ENCODE assay signal across 12 cellular contexts in the genomic region with DNA sequence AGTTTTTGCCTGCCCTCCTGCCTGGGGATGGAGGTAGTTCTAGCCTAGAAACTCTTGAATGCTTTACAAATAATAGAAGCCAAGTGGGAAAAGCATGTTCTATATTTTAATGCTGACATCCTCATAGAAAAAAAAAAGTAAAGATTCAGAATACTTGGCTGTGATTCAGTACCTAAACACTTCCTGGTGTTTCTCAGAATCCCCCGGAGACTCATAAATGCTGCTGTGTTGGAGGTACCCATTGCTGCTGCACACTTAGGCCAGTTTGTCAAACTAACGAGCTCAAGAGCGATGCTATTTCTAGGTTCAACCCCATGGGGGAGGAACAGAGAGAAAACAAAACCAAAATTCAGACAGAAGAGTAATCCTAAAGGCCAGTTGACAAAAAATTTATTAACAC. TPM values are rescaled to one million over a fixed set of nuclear protein-coding genes. Genes with fewer than 3 reads are reported as not detected.
A peak's percentile ranks its signal among the peaks of the same experiment; 100 is the strongest.
DNase-seq lines count a peak whose midpoint lies in the region; ATAC-seq and TF ChIP-seq lines count a peak whose summit lies in the region.
"Had no signal": no experiment of that assay in that cellular context is flagged by ENCODE, and none has a peak within 500 bp of the region (broad histone marks: within the 10 kb centered on the region; RNA-seq: fewer than 3 reads in every experiment).

No MANE protein-coding gene starts in this region.

- no peaks in the 10 kb centered on the region for H3K9me3 Mint-ChIP-seq in mesothelial cell of epicardium
- H3K9me3 Mint-ChIP-seq: CD4-positive, alpha-beta T cell had no signal

- peaks cover 0 to 12% (median 0%) of the 10 kb centered on the region in 3 donors for H3K27me3 ChIP-seq in stomach

- peaks cover 27% of the 10 kb centered on the region for H3K27me3 Mint-ChIP-seq in mesothelial cell of epicardium (ENCODE audit: low read depth)

- no peak for TF ChIP-seq EP300 in stomach (IDR thresholded peaks at IDR 0.05)

- H3K36me3 Mint-ChIP-seq in mesothelial cell of epicardium = no peaks in the 10 kb centered on the region

- H3K36me3 ChIP-seq in SK-N-MC (ENCODE audit: insufficient read depth, low read length) (no peaks in the 10 kb centered on the region), stomach (no peaks in the 10 kb centered on the region)

- H3K4me3 ChIP-seq in SK-N-MC (peak overlapping the region; percentile 55), stomach (no peak overlapping the region)

- TF ChIP-seq CTCF in mesothelial cell of epicardium (IDR thresholded peaks at IDR 0.05; ENCODE audit: unreplicated experiment) = no peak
- no peak for TF ChIP-seq CTCF in stomach (IDR thresholded peaks at IDR 0.05)

- intact Hi-C loops in stomach (cut with DNase I; ENCODE audit: low total_unique reads) = no loop called here

- ATAC-seq in esophagus mucosa = no peak

- H3K9ac ChIP-seq in SK-N-MC (ENCODE audit: insufficient read length) = no peak overlapping the region

- 38 to 62% (median 59%) methylated on average over 3 of the region's 3 CpGs for WGBS in stomach, 5 donors

- TF ChIP-seq POLR2A in stomach (IDR thresholded peaks at IDR 0.05) = no peak

- H3K9me3 ChIP-seq in SK-N-MC (ENCODE audit: low read depth, low read length) = no peaks in the 10 kb centered on the region
- no peaks in the 10 kb centered on the region for H3K9me3 ChIP-seq in stomach

- POLR2A ChIA-PET in HEK293T (lab: Yijun Ruan, JAX) = no interaction called here

- H3K27ac ChIP-seq in SK-N-MC = peak overlapping the region; percentile 88
- H3K27ac ChIP-seq in stomach = no peak overlapping the region

- CTCF ChIA-PET in HEK293T (lab: Yijun Ruan, JAX) = no interaction called here

- H3K4me1 Mint-ChIP-seq in mesothelial cell of epicardium = peaks cover 18% of the 10 kb centered on the region

- DNase-seq in DMS 273 (lab: John Stamatoyannopoulos, UW; ENCODE audit: unreplicated experiment) (peak; percentile 45), HEK293T (ENCODE audit: extremely low spot score) (peak; percentile 35), SK-N-MC (ENCODE audit: low read depth, low spot score) (peak; percentile 93), mesothelial cell of epicardium (ENCODE audit: low spot score in 2 of 2, unreplicated experiment in 2 of 2) (no peak), stomach (no peak), NCI-H226 (no peak), Kasumi-1 (lab: John Stamatoyannopoulos, UW) (no peak)
- DNase-seq: activated naive CD4-positive, alpha-beta T cell; CD4-positive, alpha-beta T cell; MV-4-11; T-helper 1 cell had no signal

- peaks cover 0 to 16% (median 7%) of the 10 kb centered on the region in 4 donors for H3K4me1 ChIP-seq in stomach

- H3K27ac Mint-ChIP-seq in mesothelial cell of epicardium = peak overlapping the region; percentile 5
- H3K27ac Mint-ChIP-seq: CD4-positive, alpha-beta T cell had no signal

- no peak overlapping the region for H3K4me3 Mint-ChIP-seq in mesothelial cell of epicardium
- H3K4me3 Mint-ChIP-seq: CD4-positive, alpha-beta T cell had no signal

TF ChIP-seq in HEK293T, 16 proteins besides CTCF, POLR2A, EP300 and RAD21:
- TF ChIP-seq TARDBP (IDR thresholded peaks at IDR 0.05) = no peak
- no peak for TF ChIP-seq ZNF384 (IDR thresholded peaks at IDR 0.05)
- no peak for TF ChIP-seq PKNOX1 (IDR thresholded peaks at IDR 0.05)
- TF ChIP-seq ELF4 (IDR thresholded peaks at IDR 0.05) = no peak
- TF ChIP-seq FOXK2 (IDR thresholded peaks at IDR 0.05) = no peak
- TF ChIP-seq SP1 (IDR thresholded peaks at IDR 0.05) = no peak
- no peak for TF ChIP-seq NFRKB (IDR thresholded peaks at IDR 0.05)
- no peak for TF ChIP-seq L3MBTL2 (conservative IDR thresholded peaks at IDR 0.05)
- TF ChIP-seq FOXM1 (IDR thresholded peaks at IDR 0.05; ENCODE audit: borderline replicate concordance) = no peak
- TF ChIP-seq BHLHE40 (IDR thresholded peaks at IDR 0.05; ENCODE audit: borderline replicate concordance) = no peak
- no peak for TF ChIP-seq FOXA1 (IDR thresholded peaks at IDR 0.05)
- TF ChIP-seq HDGF (IDR thresholded peaks at IDR 0.05; ENCODE audit: borderline replicate concordance) = no peak

RNA-seq across cellular contexts. Expression of gene ZFP64, which starts 38.8 kb away (rescaled TPM):
- total RNA-seq in mesothelial cell of epicardium (23.6 to 25.9 TPM (median 24.7 TPM) in 3 replicates), stomach (10 to 100 TPM in 3 of 5 donors, 1 to 10 TPM in 2; 7.0 to 40.0 (median 13.4) TPM), esophagus mucosa (12.9 TPM)
- polyA plus RNA-seq in stomach = 1 to 10 TPM; 3.4 to 7.9 (median 4.2) TPM

Comparison
In these comparisons a context has a peak if more than half of its experiments do, and no peak if none do; other contexts are left out.
1. DNase-seq: peak in DMS 273 (single experiment), HEK293T (single experiment) and SK-N-MC (single experiment); none in mesothelial cell of epicardium (0 of 2), stomach (single experiment), NCI-H226 (single experiment) and Kasumi-1 (0 of 2).